ENCODE assay signal across 14 cellular contexts in the genomic region with DNA sequence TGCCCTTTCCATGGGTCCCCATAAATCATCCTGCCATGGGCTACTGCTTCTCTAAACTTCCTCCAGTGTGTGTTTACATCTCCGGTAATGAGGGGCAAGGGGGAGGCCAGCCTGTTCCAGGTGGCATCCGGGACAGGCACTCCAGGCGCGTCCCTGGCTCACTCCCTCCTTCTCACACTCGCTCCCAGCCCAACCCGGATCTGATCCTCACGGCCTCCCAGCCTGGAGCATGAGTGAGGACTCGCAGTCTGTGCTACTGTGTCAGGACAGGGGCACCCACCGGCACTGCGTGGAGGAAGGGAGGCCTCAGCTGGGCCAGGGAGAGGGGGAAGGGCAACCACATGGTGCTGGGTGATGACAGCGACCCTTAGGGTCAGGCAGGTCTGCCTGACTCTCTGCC.
"Had no signal": no experiment of that assay in that cellular context is flagged by ENCODE, and none has a peak within 500 bp of the region (broad histone marks: within the 10 kb centered on the region; RNA-seq: fewer than 3 reads in every experiment).

No MANE protein-coding gene starts in this region.

- H3K9me3 Mint-ChIP-seq: activated CD4-positive, alpha-beta T cell treated with anti-CD3 and anti-CD28 coated beads, Interleukin-2, amount 10 ng/mL, durations not matched to agents 24 days and 14 days; activated naive CD4-positive, alpha-beta T cell treated with anti-CD3 and anti-CD28 coated beads for 36 hours; activated T-helper 17 cell treated with anti-CD3 and anti-CD28 coated beads, Interleukin-2, amount 50 U/mL, for 72 hours had no signal

- H3K4me1 ChIP-seq: gastrocnemius medialis, spleen, upper lobe of left lung had no signal

- H3K4me3 Mint-ChIP-seq: activated CD4-positive, alpha-beta T cell treated with anti-CD3 and anti-CD28 coated beads, Interleukin-2, amount 10 ng/mL, durations not matched to agents 24 days and 14 days; activated naive CD4-positive, alpha-beta T cell treated with anti-CD3 and anti-CD28 coated beads for 36 hours; activated T-helper 17 cell treated with anti-CD3 and anti-CD28 coated beads, Interleukin-2, amount 50 U/mL, for 72 hours had no signal

- H3K4me1 Mint-ChIP-seq: activated CD4-positive, alpha-beta T cell treated with anti-CD3 and anti-CD28 coated beads, Interleukin-2, amount 10 ng/mL, durations not matched to agents 24 days and 14 days; activated T-helper 17 cell treated with anti-CD3 and anti-CD28 coated beads, Interleukin-2, amount 50 U/mL, for 72 hours had no signal

- H3K9me3 ChIP-seq: gastrocnemius medialis, right lobe of liver, spleen, upper lobe of left lung had no signal

- ATAC-seq: activated T-helper 17 cell treated with anti-CD3 and anti-CD28 coated beads, Interleukin-2, amount 50 U/mL, for 72 hours; gastrocnemius medialis; left ventricle myocardium superior; right lobe of liver had no signal

- H3K27me3 Mint-ChIP-seq: activated CD4-positive, alpha-beta T cell treated with anti-CD3 and anti-CD28 coated beads, Interleukin-2, amount 10 ng/mL, durations not matched to agents 24 days and 14 days had no signal

- H3K27ac Mint-ChIP-seq: activated CD4-positive, alpha-beta T cell treated with anti-CD3 and anti-CD28 coated beads, Interleukin-2, amount 10 ng/mL, durations not matched to agents 24 days and 14 days; activated naive CD4-positive, alpha-beta T cell treated with anti-CD3 and anti-CD28 coated beads for 36 hours; activated T-helper 17 cell treated with anti-CD3 and anti-CD28 coated beads, Interleukin-2, amount 50 U/mL, for 72 hours had no signal

- H3K4me3 ChIP-seq: gastrocnemius medialis, right lobe of liver, spleen, upper lobe of left lung had no signal

- DNase-seq: activated CD4-positive, alpha-beta T cell treated with anti-CD3 and anti-CD28 coated beads, Interleukin-2, amount 10 ng/mL, durations not matched to agents 24 days and 14 days; activated naive CD4-positive, alpha-beta T cell treated with anti-CD3 and anti-CD28 coated beads for 36 hours; cortex of kidney; effector CD8-positive, alpha-beta T cell; gastrocnemius medialis; left ventricle myocardium superior; mesendoderm; spleen; stimulated activated CD4-positive, alpha-beta T cell treated with anti-CD3 and anti-CD28 coated beads, Interleukin-2, amount 100 ng/mL, for 24 hours; stimulated activated naive CD4-positive, alpha-beta T cell; T-helper 1 cell; upper lobe of left lung had no signal

- H3K27me3 ChIP-seq: gastrocnemius medialis, right lobe of liver, upper lobe of left lung had no signal

- H3K27ac ChIP-seq: gastrocnemius medialis, right lobe of liver, spleen, upper lobe of left lung had no signal

- H3K36me3 ChIP-seq: gastrocnemius medialis, right lobe of liver, spleen, upper lobe of left lung had no signal
